In genomic region chr10:132551093-132551807, GRCh38 we compare ENCODE assay signal across 8 cellular contexts. TPM values are rescaled to one million over a fixed set of nuclear protein-coding genes. Genes with fewer than 3 reads are reported as not detected.
DNase-seq lines count a peak whose midpoint lies in the region; ATAC-seq and TF ChIP-seq lines count a peak whose summit lies in the region.

No MANE protein-coding gene starts in this region.

- H3K18ac ChIP-seq in neuronal stem cell (ENCODE audit: low read length): peak overlapping the region; percentile 76

- H3K79me1 ChIP-seq in neuronal stem cell (ENCODE audit: low read depth, low read length): peaks cover 27% of the 10 kb centered on the region

- peak overlapping the region; percentile 81 for H2BK15ac ChIP-seq in neuronal stem cell (ENCODE audit: low read length)

- no peak overlapping the region for H3K4ac ChIP-seq in neuronal stem cell (ENCODE audit: low read length)

- no peak overlapping the region for H2AFZ ChIP-seq in neuronal stem cell (ENCODE audit: low read length)

- H3K9ac ChIP-seq in neuronal stem cell (ENCODE audit: low read depth, low read length, poor library complexity): peak overlapping the region; percentile 60

- H2BK5ac ChIP-seq in neuronal stem cell (ENCODE audit: low read length): peak overlapping the region; percentile 53

- in situ Hi-C loops in brain microvascular endothelial cell (cut with HindIII; ENCODE audit: low pct_ligation_motif_present, low sequenced_read_pairs): no loop called here

- no peak overlapping the region for H4K91ac ChIP-seq in neuronal stem cell (ENCODE audit: low read depth, low read length, poor library complexity)

- no peak for ATAC-seq in Right ventricle myocardium superior (ENCODE audit: poor library complexity)
- peak; percentile 63 for ATAC-seq in HG02870 (IDR thresholded peaks at IDR 0.05; ENCODE audit: unreplicated experiment)

- H3K27ac ChIP-seq in right atrium auricular region (no peak overlapping the region), neuronal stem cell (replicated peaks; ENCODE audit: low read length) (no peak overlapping the region), brain microvascular endothelial cell (no peak overlapping the region)

- H3K4me1 ChIP-seq in right atrium auricular region: peaks cover 0 to 62% of the 10 kb centered on the region in 2 donors
- H3K4me1 ChIP-seq in neuronal stem cell (ENCODE audit: control insufficient read depth in 2 of 2, insufficient read depth in 1 of 2, low read depth in 1 of 2, low read length in 2 of 2): no peaks in the 10 kb centered on the region

- TF ChIP-seq CTCF in right atrium auricular region (IDR thresholded peaks at IDR 0.05): no peak
- no peak for TF ChIP-seq CTCF in brain microvascular endothelial cell (IDR thresholded peaks at IDR 0.05; ENCODE audit: low read depth, low read length, missing control alignments)

- no peak overlapping the region for H2AK5ac ChIP-seq in neuronal stem cell (ENCODE audit: low read depth, low read length)

- H3K4me2 ChIP-seq in neuronal stem cell (ENCODE audit: insufficient read depth, low read length, poor library complexity, severe bottlenecking): no peak overlapping the region

- H4K8ac ChIP-seq in neuronal stem cell (ENCODE audit: low read depth, low read length): no peak overlapping the region

- no peak overlapping the region for H2BK12ac ChIP-seq in neuronal stem cell (ENCODE audit: low read length)

- no CpG with 5 or more reads among the region's 15 CpGs for WGBS in neuronal stem cell (ENCODE audit: extremely low coverage in 2 of 2, insufficient read length in 2 of 2, insufficient replicate concordance in 1 of 2), 2 donors

- no peak overlapping the region for H2BK120ac ChIP-seq in neuronal stem cell (ENCODE audit: low read depth, low read length)

- H3K9me3 ChIP-seq in right atrium auricular region (no peaks in the 10 kb centered on the region), neuronal stem cell (replicated peaks in 1 of 2; ENCODE audit: control insufficient read depth in 2 of 2, insufficient read depth in 1 of 2, low read depth in 1 of 2, low read length in 2 of 2) (peaks cover 0 to 3% of the 10 kb centered on the region in 2 donors)

- H3K14ac ChIP-seq in neuronal stem cell (ENCODE audit: low read length): no peak overlapping the region

- H3K36me3 ChIP-seq in right atrium auricular region: no peaks in the 10 kb centered on the region
- H3K36me3 ChIP-seq in neuronal stem cell (replicated peaks in 1 of 2; ENCODE audit: control insufficient read depth in 2 of 2, insufficient read depth in 2 of 2, low read length in 2 of 2): peaks cover 0 to under 1% of the 10 kb centered on the region in 2 donors
- no peaks in the 10 kb centered on the region for H3K36me3 ChIP-seq in brain microvascular endothelial cell (replicated peaks)

- peak overlapping the region; percentile 65 for H3K23ac ChIP-seq in neuronal stem cell (ENCODE audit: low read depth, low read length, poor library complexity)

- H3K27me3 ChIP-seq in right atrium auricular region (no peaks in the 10 kb centered on the region), neuronal stem cell (ENCODE audit: control insufficient read depth in 3 of 3, insufficient read depth in 3 of 3, low read depth in 1 of 3, low read length in 3 of 3) (no peaks in the 10 kb centered on the region), brain microvascular endothelial cell (replicated peaks) (no peaks in the 10 kb centered on the region)

- intact Hi-C loops in Right ventricle myocardium superior (cut with DNase I): no loop called here

- DNase-seq in Right ventricle myocardium superior: peak; percentile 37
- no peak for DNase-seq in right atrium auricular region (ENCODE audit: low spot score)
- peak; percentile 24 for DNase-seq in SIG-M5 (lab: John Stamatoyannopoulos, UW)
- DNase-seq in neuronal stem cell (ENCODE audit: low spot score): no peak
- DNase-seq in anterior cingulate cortex (lab: John Stamatoyannopoulos, UW): no peak
- DNase-seq in DMS 273 (lab: John Stamatoyannopoulos, UW; ENCODE audit: unreplicated experiment): no peak
- DNase-seq in brain microvascular endothelial cell: no peak

- no peak overlapping the region for H3K4me3 ChIP-seq in right atrium auricular region
- H3K4me3 ChIP-seq in neuronal stem cell (ENCODE audit: low read length in 2 of 2): no peak overlapping the region
- no peak overlapping the region for H3K4me3 ChIP-seq in brain microvascular endothelial cell (ENCODE audit: low read depth, low read length)

RNA-seq across cellular contexts. Expression of gene INPP5A, which starts 13.7 kb away (rescaled TPM):
- total RNA-seq in Right ventricle myocardium superior: 99.1 TPM
- total RNA-seq in right atrium auricular region: 100 to 1,000 TPM; 116 to 143 TPM
- polyA plus RNA-seq in neuronal stem cell (2013, experiment 1 of 2): 13.4 TPM
- 13.7 TPM for polyA plus RNA-seq in neuronal stem cell (2013, experiment 2 of 2)

Comparison
In these comparisons a context has a peak if more than half of its experiments do, and no peak if none do; other contexts are left out.
1. DNase-seq: peak in Right ventricle myocardium superior (single experiment) and SIG-M5 (single experiment); none in right atrium auricular region (single experiment), neuronal stem cell (single experiment), anterior cingulate cortex (0 of 58), DMS 273 (single experiment) and brain microvascular endothelial cell (single experiment).